Comparison of ENCODE assay signal across 15 cellular contexts in the genomic region with DNA sequence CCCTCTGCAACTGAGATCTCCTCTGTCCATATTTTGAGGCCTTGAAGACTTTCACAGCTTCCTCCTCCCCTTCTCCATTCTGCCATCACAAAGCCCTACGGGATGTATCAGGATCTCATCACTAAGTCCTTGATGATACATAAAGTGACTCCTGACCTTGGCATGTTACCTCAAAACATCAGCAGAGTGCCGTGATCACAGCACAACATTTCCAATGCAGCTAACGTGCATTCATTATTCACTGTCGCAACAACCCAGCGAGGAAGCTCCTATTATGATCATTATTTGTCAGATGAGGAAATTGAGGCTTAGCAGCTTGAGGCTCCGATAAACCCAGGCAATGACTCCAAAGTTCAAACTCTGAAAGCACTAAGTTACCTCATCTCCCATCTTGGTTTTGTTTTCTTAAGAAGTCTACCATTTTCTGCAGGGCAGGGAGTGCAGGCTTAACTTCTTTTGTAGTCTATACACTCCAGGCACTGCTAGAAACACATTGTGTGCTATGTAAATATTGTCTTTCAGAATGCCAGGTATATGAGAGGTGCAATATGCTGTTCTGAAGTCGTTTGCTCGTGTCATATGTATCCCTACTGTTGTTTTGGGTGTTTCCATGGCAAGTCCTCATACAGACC.
"Had no signal": no experiment of that assay in that cellular context is flagged by ENCODE, and none has a peak within 500 bp of the region (broad histone marks: within the 10 kb centered on the region; RNA-seq: fewer than 3 reads in every experiment).

No MANE protein-coding gene starts in this region.

- H3K4me3 ChIP-seq: coronary artery, gastroesophageal sphincter, heart left ventricle, left ventricle myocardium inferior had no signal

- H3K9me3 ChIP-seq: gastroesophageal sphincter, heart left ventricle, left ventricle myocardium inferior had no signal

- ATAC-seq: activated CD8-positive, alpha-beta T cell treated with anti-CD3 and anti-CD28 coated beads for 36 hours; esophagus mucosa; gastroesophageal sphincter; heart left ventricle had no signal

- H3K4me1 ChIP-seq: gastroesophageal sphincter, heart left ventricle, left ventricle myocardium inferior had no signal

- DNase-seq: activated CD4-positive, alpha-beta T cell treated with anti-CD3 and anti-CD28 coated beads, Interleukin-2, amount 10 ng/mL, durations not matched to agents 24 days and 14 days; activated CD4-positive, CD25-positive, alpha-beta regulatory T cell; activated CD8-positive, alpha-beta T cell treated with anti-CD3 and anti-CD28 coated beads for 36 hours; activated naive CD4-positive, alpha-beta T cell treated with Interleukin-2 at 50 U/mL for 16 hours; activated T-cell treated with anti-CD3 and anti-CD28 coated beads, Interleukin-2, amount 50 U/mL, for 1 hour; anterior cingulate cortex; heart left ventricle; kidney glomerular epithelial cell; left ventricle myocardium inferior; retina; stimulated activated CD8-positive, alpha-beta memory T cell treated with anti-CD3 and anti-CD28 coated beads, Interleukin-4, amount 100 ng/mL, for 48 hours; stimulated activated naive CD4-positive, alpha-beta T cell had no signal

- H3K27ac ChIP-seq: coronary artery, gastroesophageal sphincter, heart left ventricle, left ventricle myocardium inferior had no signal

- H3K27me3 ChIP-seq: gastroesophageal sphincter, heart left ventricle had no signal

- H3K36me3 ChIP-seq: left ventricle myocardium inferior had no signal
